Comparison of ENCODE assay signal across 23 cellular contexts in the genomic region with DNA sequence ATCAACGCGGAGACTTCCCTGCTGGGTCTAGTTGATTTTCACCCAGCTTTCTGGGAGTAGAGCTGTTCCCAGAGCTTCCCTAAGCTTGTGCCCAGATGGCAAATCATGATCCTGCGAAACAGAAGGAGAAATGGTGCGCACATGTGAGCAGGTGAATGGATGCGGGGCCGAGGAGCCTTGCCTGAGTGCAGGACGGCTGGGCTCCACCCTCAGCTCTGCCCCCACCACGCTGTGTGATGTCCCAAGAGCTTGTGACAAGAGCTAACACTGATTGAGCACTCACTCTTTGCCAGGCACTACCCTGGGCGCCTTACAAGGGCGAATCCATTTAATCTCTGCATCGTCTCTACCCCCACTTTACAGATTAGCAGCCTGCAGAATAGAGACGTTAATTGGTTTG.
"Had no signal": no experiment of that assay in that cellular context is flagged by ENCODE, and none has a peak within 500 bp of the region (broad histone marks: within the 10 kb centered on the region; RNA-seq: fewer than 3 reads in every experiment).

No MANE protein-coding gene starts in this region.

- H2AFZ ChIP-seq: hepatocyte, parathyroid adenoma had no signal

- H3K27ac Mint-ChIP-seq: dendritic cell treated with granulocyte-macrophage colony-stimulating factor and Interleukin-4, amounts not matched to agents 40 ng/mL and 50 ng/mL, for 4 days; natural killer cell treated with Interleukin-12 subunit alpha and Interleukin-12 subunit beta and Interleukin-15 and Interleukin-18, amount 100 ng/mL, for 72 hours; stimulated activated memory B cell treated with anti-CD40 and anti-IgM and Interleukin-4, amounts not matched to agents 10 μg/mL and 1 μg/mL and 100 μg/mL, for 72 hours; stimulated activated naive CD8-positive, alpha-beta T cell treated with anti-CD3 and anti-CD28 coated beads, Interleukin-15, Interleukin-2, amounts not matched to agents 100 ng/mL and 50 ng/mL, for 24 hours had no signal

- H3K36me3 ChIP-seq: prostate gland, right lobe of liver, tibial nerve, upper lobe of right lung, vagina had no signal

- DNase-seq: foreskin keratinocyte; head of caudate nucleus; kidney; left colon; left ventricle myocardium superior; mesenchymal stem cell; midbrain; right lobe of liver; stimulated activated CD4-positive, alpha-beta T cell treated with anti-CD3 and anti-CD28 coated beads, Interleukin-15, amount 100 ng/mL, for 24 hours; stimulated activated CD4-positive, alpha-beta T cell treated with anti-CD3 and anti-CD28 coated beads, Interleukin-1b, Interleukin-23, amount 100 ng/mL, for 48 hours; stimulated activated CD4-positive, alpha-beta T cell treated with anti-CD3 and anti-CD28 coated beads, Interleukin-4, amount 100 ng/mL, for 24 hours; testis; upper lobe of right lung had no signal

- H3K9ac ChIP-seq: parathyroid adenoma had no signal

- H3K4me3 ChIP-seq: hepatocyte, lung, prostate gland, right lobe of liver, testis, tibial nerve, upper lobe of right lung, vagina had no signal

- H3K4me1 Mint-ChIP-seq: stimulated activated memory B cell treated with anti-CD40 and anti-IgM and Interleukin-4, amounts not matched to agents 10 μg/mL and 1 μg/mL and 100 μg/mL, for 72 hours had no signal

- H3K27ac ChIP-seq: foreskin keratinocyte, hepatocyte, parathyroid adenoma, prostate gland, right lobe of liver, testis, tibial nerve, upper lobe of right lung, vagina had no signal

- H3K4me1 ChIP-seq: foreskin keratinocyte, parathyroid adenoma, prostate gland, right lobe of liver, testis, tibial nerve, upper lobe of right lung had no signal

- H3K27me3 ChIP-seq: foreskin keratinocyte, hepatocyte, right lobe of liver, testis, tibial nerve, upper lobe of right lung, vagina had no signal

- H3K79me2 ChIP-seq: hepatocyte, parathyroid adenoma had no signal

- H3K4me2 ChIP-seq: hepatocyte had no signal

- H3K36me3 Mint-ChIP-seq: natural killer cell treated with Interleukin-12 subunit alpha and Interleukin-12 subunit beta and Interleukin-15 and Interleukin-18, amount 100 ng/mL, for 72 hours; stimulated activated memory B cell treated with anti-CD40 and anti-IgM and Interleukin-4, amounts not matched to agents 10 μg/mL and 1 μg/mL and 100 μg/mL, for 72 hours had no signal

- H3K9me3 Mint-ChIP-seq: dendritic cell treated with granulocyte-macrophage colony-stimulating factor and Interleukin-4, amounts not matched to agents 40 ng/mL and 50 ng/mL, for 4 days; natural killer cell treated with Interleukin-12 subunit alpha and Interleukin-12 subunit beta and Interleukin-15 and Interleukin-18, amount 100 ng/mL, for 72 hours; stimulated activated memory B cell treated with anti-CD40 and anti-IgM and Interleukin-4, amounts not matched to agents 10 μg/mL and 1 μg/mL and 100 μg/mL, for 72 hours; stimulated activated naive CD8-positive, alpha-beta T cell treated with anti-CD3 and anti-CD28 coated beads, Interleukin-15, Interleukin-2, amounts not matched to agents 100 ng/mL and 50 ng/mL, for 24 hours had no signal

- H3K9me3 ChIP-seq: prostate gland, right lobe of liver, testis, tibial nerve, upper lobe of right lung, vagina had no signal

- H3K27me3 Mint-ChIP-seq: dendritic cell treated with granulocyte-macrophage colony-stimulating factor and Interleukin-4, amounts not matched to agents 40 ng/mL and 50 ng/mL, for 4 days; stimulated activated naive CD8-positive, alpha-beta T cell treated with anti-CD3 and anti-CD28 coated beads, Interleukin-15, Interleukin-2, amounts not matched to agents 100 ng/mL and 50 ng/mL, for 24 hours had no signal

- H3K4me3 Mint-ChIP-seq: dendritic cell treated with granulocyte-macrophage colony-stimulating factor and Interleukin-4, amounts not matched to agents 40 ng/mL and 50 ng/mL, for 4 days; natural killer cell treated with Interleukin-12 subunit alpha and Interleukin-12 subunit beta and Interleukin-15 and Interleukin-18, amount 100 ng/mL, for 72 hours; stimulated activated memory B cell treated with anti-CD40 and anti-IgM and Interleukin-4, amounts not matched to agents 10 μg/mL and 1 μg/mL and 100 μg/mL, for 72 hours; stimulated activated naive CD8-positive, alpha-beta T cell treated with anti-CD3 and anti-CD28 coated beads, Interleukin-15, Interleukin-2, amounts not matched to agents 100 ng/mL and 50 ng/mL, for 24 hours had no signal
